ENCODE assay signal across 1 cellular context in genomic region chr4:2478220-2478619, GRCh38.
TF ChIP-seq lines count a peak whose summit lies in the region.

No MANE protein-coding gene starts in this region.

TF ChIP-seq in K562, 482 proteins besides CTCF, POLR2A, EP300 and RAD21:
- TF ChIP-seq FOXJ2 (tag; IDR thresholded peaks at IDR 0.05) (no peak), RBFOX2 (IDR thresholded peaks at IDR 0.05; ENCODE audit: low read depth, low read length) (peak; percentile 46; the same call in 1 of the 2 replicates)
